26 cellular contexts compared by ENCODE assay signal in genomic region chr2:112147382-112147781, GRCh38. TPM values are rescaled to one million over a fixed set of nuclear protein-coding genes. Genes with fewer than 3 reads are reported as not detected.
DNase-seq lines count a peak whose midpoint lies in the region; ATAC-seq lines count a peak whose summit lies in the region.
"Had no signal": no experiment of that assay in that cellular context is flagged by ENCODE, and none has a peak within 500 bp of the region (broad histone marks: within the 10 kb centered on the region; RNA-seq: fewer than 3 reads in every experiment).

No MANE protein-coding gene starts in this region.

- DNase-seq in Right ventricle myocardium inferior (ENCODE audit: missing footprints) (no peak), cardiac septum (ENCODE audit: low spot score) (no peak), left ventricle myocardium superior (peak; percentile 62), posterior vena cava (ENCODE audit: low spot score) (peak; percentile 87), COR-L47 (lab: John Stamatoyannopoulos, UW) (no peak)
- no peak for DNase-seq in naive thymus-derived CD8-positive, alpha-beta T cell
- DNase-seq: activated CD4-positive, alpha-beta T cell treated with anti-CD3 and anti-CD28 coated beads, Interleukin-2, amount 10 ng/mL, durations not matched to agents 7 days and 5 days; activated CD8-positive, alpha-beta memory T cell treated with anti-CD3 and anti-CD28 coated beads, Interleukin-2, amount 50 U/mL, for 4 hours; activated naive CD8-positive, alpha-beta T cell treated with anti-CD3 and anti-CD28 coated beads, Interleukin-2, amount 10 ng/mL, durations not matched to agents 7 days and 5 days; Calu3; EL; endodermal cell; glutamatergic neuron; KG1; left lung; NCI-H524 treated with DMSO at 0.1 percent for 48 hours; RPMI8226; SK-N-SH; spleen; stimulated activated CD4-positive, alpha-beta T cell treated with anti-CD3 and anti-CD28 coated beads, Interleukin-4, amount 100 ng/mL, for 1 hour; stimulated activated naive CD8-positive, alpha-beta T cell treated with anti-CD3 and anti-CD28 coated beads, Interleukin-15, Interleukin-2, amounts not matched to agents 100 U/mL and 50 U/mL, for 24 hours had no signal

- H3K4me1 Mint-ChIP-seq in naive thymus-derived CD8-positive, alpha-beta T cell = peaks cover 0 to 7% (median 0%) of the 10 kb centered on the region in 4 donors
- H3K4me1 Mint-ChIP-seq: activated CD4-positive, alpha-beta T cell treated with anti-CD3 and anti-CD28 coated beads, Interleukin-2, amount 10 ng/mL, durations not matched to agents 7 days and 5 days; activated naive CD8-positive, alpha-beta T cell treated with anti-CD3 and anti-CD28 coated beads, Interleukin-2, amount 10 ng/mL, durations not matched to agents 7 days and 5 days; brain; endodermal cell had no signal

- H3K27me3 Mint-ChIP-seq in naive thymus-derived CD8-positive, alpha-beta T cell = peaks cover 0 to 13% (median 3%) of the 10 kb centered on the region in 5 donors
- H3K27me3 Mint-ChIP-seq: brain had no signal

- H3K36me3 Mint-ChIP-seq in naive thymus-derived CD8-positive, alpha-beta T cell = no peaks in the 10 kb centered on the region
- H3K36me3 Mint-ChIP-seq: activated naive CD8-positive, alpha-beta T cell treated with anti-CD3 and anti-CD28 coated beads, Interleukin-2, amount 10 ng/mL, durations not matched to agents 7 days and 5 days; brain had no signal

- H3K9me3 Mint-ChIP-seq in naive thymus-derived CD8-positive, alpha-beta T cell = no peaks in the 10 kb centered on the region
- H3K9me3 Mint-ChIP-seq: activated CD4-positive, alpha-beta T cell treated with anti-CD3 and anti-CD28 coated beads, Interleukin-2, amount 10 ng/mL, durations not matched to agents 7 days and 5 days; activated naive CD8-positive, alpha-beta T cell treated with anti-CD3 and anti-CD28 coated beads, Interleukin-2, amount 10 ng/mL, durations not matched to agents 7 days and 5 days; brain; endodermal cell had no signal

- H3K4me3 Mint-ChIP-seq in naive thymus-derived CD8-positive, alpha-beta T cell = no peak overlapping the region
- H3K4me3 Mint-ChIP-seq: activated CD4-positive, alpha-beta T cell treated with anti-CD3 and anti-CD28 coated beads, Interleukin-2, amount 10 ng/mL, durations not matched to agents 7 days and 5 days; activated naive CD8-positive, alpha-beta T cell treated with anti-CD3 and anti-CD28 coated beads, Interleukin-2, amount 10 ng/mL, durations not matched to agents 7 days and 5 days; brain; endodermal cell had no signal

- ATAC-seq in Right ventricle myocardium inferior (peak; percentile 64), left ventricle myocardium superior (peak; percentile 78), GM21528 (IDR thresholded peaks at IDR 0.05; ENCODE audit: low FRiP score, unreplicated experiment) (no peak), GM18873 (IDR thresholded peaks at IDR 0.05; ENCODE audit: low FRiP score, unreplicated experiment) (no peak)
- ATAC-seq in naive thymus-derived CD8-positive, alpha-beta T cell = no peak
- ATAC-seq: A549; HCT116; left lung; stimulated activated naive CD8-positive, alpha-beta T cell treated with anti-CD3 and anti-CD28 coated beads, Interleukin-15, Interleukin-2, amounts not matched to agents 100 U/mL and 50 U/mL, for 24 hours had no signal

- POLR2A ChIA-PET in naive thymus-derived CD8-positive, alpha-beta T cell (lab: Charles Lee) = no interaction called here

- intact Hi-C loops in Right ventricle myocardium inferior (cut with DNase I) = no loop called here
- intact Hi-C loops in cardiac septum (cut with DNase I) = loop anchor here (5.0 kb wide), 1 partner anchor 90 kb away; the partner anchor contains the start of gene TMEM87B
- intact Hi-C loops in left ventricle myocardium superior (cut with micrococcal nuclease) = no loop called here
- intact Hi-C loops in posterior vena cava (cut with DNase I) = loop anchor here in 1 of 2 donors (10.0 kb wide), 1 partner anchor 107 kb away; the partner anchor contains the start of gene ZC3H8

- no peak overlapping the region for H3K27ac Mint-ChIP-seq in naive thymus-derived CD8-positive, alpha-beta T cell
- H3K27ac Mint-ChIP-seq: activated CD4-positive, alpha-beta T cell treated with anti-CD3 and anti-CD28 coated beads, Interleukin-2, amount 10 ng/mL, durations not matched to agents 7 days and 5 days; activated naive CD8-positive, alpha-beta T cell treated with anti-CD3 and anti-CD28 coated beads, Interleukin-2, amount 10 ng/mL, durations not matched to agents 7 days and 5 days; endodermal cell had no signal

RNA-seq across cellular contexts. Expression of gene FBLN7, which starts 9.2 kb away (rescaled TPM):
- total RNA-seq in Right ventricle myocardium inferior = 0.54 TPM
- 1.00 TPM for total RNA-seq in cardiac septum
- 0.32 TPM for total RNA-seq in left ventricle myocardium superior
- total RNA-seq in posterior vena cava = 10 to 100 TPM; 14.6 to 15.4 TPM
- 10 to 100 TPM in 1 of 2 experiments, 1 to 10 TPM in 1; 9.8 to 10.3 TPM for total RNA-seq in naive thymus-derived CD8-positive, alpha-beta T cell
- 1 to 10 TPM in 1 of 3 donors, under 1 TPM in 2; 0.16 to 1.8 (median 0.92) TPM for polyA plus RNA-seq in naive thymus-derived CD8-positive, alpha-beta T cell

Comparison
In these comparisons a context has a peak if more than half of its experiments do, and no peak if none do; other contexts are left out.
1. DNase-seq: peak in left ventricle myocardium superior (single experiment) and posterior vena cava (single experiment); none in Right ventricle myocardium inferior (single experiment), cardiac septum (single experiment), COR-L47 (single experiment) and naive thymus-derived CD8-positive, alpha-beta T cell (0 of 10).
2. ATAC-seq: peak in Right ventricle myocardium inferior (single experiment) and left ventricle myocardium superior (single experiment); none in GM21528 (single experiment), naive thymus-derived CD8-positive, alpha-beta T cell (0 of 2) and GM18873 (single experiment).